In the genomic region with DNA sequence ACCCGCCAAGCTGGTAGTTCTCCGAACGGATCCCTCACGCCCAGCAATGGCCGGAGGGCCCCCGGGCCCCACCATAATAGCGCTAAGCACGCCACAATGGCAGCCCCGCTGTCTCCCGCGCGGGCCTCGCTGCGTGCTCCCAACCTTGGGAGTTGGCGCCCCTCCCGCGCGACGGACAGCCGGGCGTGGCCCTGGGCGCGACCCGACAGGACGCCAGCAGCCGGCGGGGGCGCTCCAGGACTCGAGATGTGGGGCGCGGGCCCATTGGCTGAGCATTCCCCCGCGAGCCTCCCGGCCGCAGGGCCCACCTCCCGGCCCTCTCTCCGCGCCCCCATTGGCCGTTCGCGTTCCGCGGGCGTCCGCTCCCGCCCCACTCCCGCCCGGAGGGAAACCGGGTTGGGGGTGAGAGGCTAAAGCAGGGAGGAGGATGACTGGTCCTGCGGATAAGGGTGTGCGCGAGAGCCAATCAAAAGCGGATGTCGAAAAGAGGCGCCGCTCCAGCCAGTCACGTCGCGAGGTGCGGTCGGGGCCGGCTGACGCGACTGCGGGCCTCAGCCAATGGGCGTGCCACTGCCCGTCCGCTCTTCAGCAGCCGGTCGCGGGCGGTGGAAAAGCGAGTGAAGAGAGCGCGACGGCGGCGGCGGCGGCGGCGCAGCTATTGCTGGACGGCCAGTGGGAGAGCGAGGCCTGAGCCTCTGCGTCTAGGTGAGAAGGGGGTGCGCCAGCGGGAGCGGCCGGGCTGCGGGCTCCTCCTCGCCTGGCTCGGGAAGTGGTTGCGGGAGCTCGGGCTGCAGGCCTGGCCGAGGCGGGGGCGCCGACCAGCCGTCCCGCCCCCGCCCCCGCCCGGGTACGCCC, we compare ENCODE assay signal across 8 cellular contexts. TPM values are rescaled to one million over a fixed set of nuclear protein-coding genes. Genes with fewer than 3 reads are reported as not detected.
A peak's percentile ranks its signal among the peaks of the same experiment; 100 is the strongest.
DNase-seq lines count a peak whose midpoint lies in the region; ATAC-seq, FAIRE-seq and TF ChIP-seq lines count a peak whose summit lies in the region.

A gene with protein sequence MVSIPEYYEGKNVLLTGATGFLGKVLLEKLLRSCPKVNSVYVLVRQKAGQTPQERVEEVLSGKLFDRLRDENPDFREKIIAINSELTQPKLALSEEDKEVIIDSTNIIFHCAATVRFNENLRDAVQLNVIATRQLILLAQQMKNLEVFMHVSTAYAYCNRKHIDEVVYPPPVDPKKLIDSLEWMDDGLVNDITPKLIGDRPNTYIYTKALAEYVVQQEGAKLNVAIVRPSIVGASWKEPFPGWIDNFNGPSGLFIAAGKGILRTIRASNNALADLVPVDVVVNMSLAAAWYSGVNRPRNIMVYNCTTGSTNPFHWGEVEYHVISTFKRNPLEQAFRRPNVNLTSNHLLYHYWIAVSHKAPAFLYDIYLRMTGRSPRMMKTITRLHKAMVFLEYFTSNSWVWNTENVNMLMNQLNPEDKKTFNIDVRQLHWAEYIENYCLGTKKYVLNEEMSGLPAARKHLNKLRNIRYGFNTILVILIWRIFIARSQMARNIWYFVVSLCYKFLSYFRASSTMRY (plus strand): TSS at position 567 of the 855 bp plus-strand sequence. CDS start 26,098 bp downstream, outside the sequence.

- H3K4me3 ChIP-seq in H7 (ENCODE audit: insufficient read depth, low read depth, low read length) (peak within 1 kb of the TSS; percentile 78), fibroblast of pulmonary artery (replicated peaks; ENCODE audit: low read depth, low read length) (peak within 1 kb of the TSS; percentile 74)

- peak; percentile 95 for FAIRE-seq in G401.6 (lab: Jason Lieb, UNC)

- H3K9me3 Mint-ChIP-seq in nephron progenitor cell, result no peaks in the 10 kb centered on the region
- H3K9me3 Mint-ChIP-seq in stimulated activated naive CD8-positive, alpha-beta T cell treated with anti-CD3 and anti-CD28 coated beads, Interleukin-15, amount 100 ng/mL, for 72 hours, result no peaks in the 10 kb centered on the region

- peak within 1 kb of the TSS; percentile 98 for H3K4me3 Mint-ChIP-seq in nephron progenitor cell
- peak within 1 kb of the TSS; percentile 96 to 98 for H3K4me3 Mint-ChIP-seq in stimulated activated naive CD8-positive, alpha-beta T cell treated with anti-CD3 and anti-CD28 coated beads, Interleukin-15, amount 100 ng/mL, for 72 hours

- H3K36me3 Mint-ChIP-seq in nephron progenitor cell (ENCODE audit: low read depth), result peaks cover 23% of the 10 kb centered on the region

- no peaks in the 10 kb centered on the region for H3K27me3 ChIP-seq in H7 (ENCODE audit: control insufficient read depth, insufficient read depth, low read length)

- no peaks in the 10 kb centered on the region for H3K36me3 ChIP-seq in H7 (replicated peaks; ENCODE audit: control insufficient read depth, insufficient read depth, low read length)

- peaks cover 3% of the 10 kb centered on the region for H3K27me3 Mint-ChIP-seq in nephron progenitor cell (ENCODE audit: low read depth, poor library complexity)
- H3K27me3 Mint-ChIP-seq in stimulated activated naive CD8-positive, alpha-beta T cell treated with anti-CD3 and anti-CD28 coated beads, Interleukin-15, amount 100 ng/mL, for 72 hours, result no peaks in the 10 kb centered on the region

- ATAC-seq in stimulated activated naive CD8-positive, alpha-beta T cell treated with anti-CD3 and anti-CD28 coated beads, Interleukin-15, amount 100 ng/mL, for 72 hours, result peak; percentile 94

- H3K4me1 Mint-ChIP-seq in nephron progenitor cell, result peaks cover 46% of the 10 kb centered on the region
- peaks cover 46% of the 10 kb centered on the region for H3K4me1 Mint-ChIP-seq in stimulated activated naive CD8-positive, alpha-beta T cell treated with anti-CD3 and anti-CD28 coated beads, Interleukin-15, amount 100 ng/mL, for 72 hours

- peak within 1 kb of the TSS; percentile 94 for H3K27ac Mint-ChIP-seq in nephron progenitor cell
- H3K27ac Mint-ChIP-seq in stimulated activated naive CD8-positive, alpha-beta T cell treated with anti-CD3 and anti-CD28 coated beads, Interleukin-15, amount 100 ng/mL, for 72 hours, result peak within 1 kb of the TSS; percentile 97 to 98

- peak; percentile 97 for DNase-seq in H7
- DNase-seq in M059J (ENCODE audit: low read depth), result peak; percentile 99
- peak; percentile 88 to 90 for DNase-seq in SHP77 (lab: John Stamatoyannopoulos, UW)
- DNase-seq in activated effector memory CD4-positive, alpha-beta T cell treated with anti-CD3 and anti-CD28 coated beads, Interleukin-2, amount 50 U/mL, for 16 hours, result peak; percentile 99
- DNase-seq in fibroblast of pulmonary artery (ENCODE audit: low read depth), result peak; percentile 99
- peak; percentile 97 for DNase-seq in nephron progenitor cell
- DNase-seq in stimulated activated naive CD8-positive, alpha-beta T cell treated with anti-CD3 and anti-CD28 coated beads, Interleukin-15, amount 100 ng/mL, for 72 hours, result peak; percentile 98 to 99

- TF ChIP-seq CTCF in fibroblast of pulmonary artery (IDR thresholded peaks at IDR 0.05; ENCODE audit: low read length, missing control alignments), result peak; percentile 7
- peak; percentile 50 for TF ChIP-seq CTCF in nephron progenitor cell (IDR thresholded peaks at IDR 0.05)

RNA-seq across cellular contexts. Expression of the gene that starts here (rescaled TPM):
- 30.4 and 50.6 TPM in 2 replicates for total RNA-seq in H7 (2014; rRNA removed; shearing (Covaris generic))
- total RNA-seq in M059J (2014; rRNA removed; shearing (Covaris generic)), result 29.3 and 35.6 TPM in 2 replicates

Comparison
In these comparisons a context has a peak if more than half of its experiments do, and no peak if none do; other contexts are left out.
1. Peak in every context shown above with its lines: DNase-seq, ATAC-seq and H3K4me3 ChIP-seq.